ENCODE assay signal across 8 cellular contexts in the genomic region with DNA sequence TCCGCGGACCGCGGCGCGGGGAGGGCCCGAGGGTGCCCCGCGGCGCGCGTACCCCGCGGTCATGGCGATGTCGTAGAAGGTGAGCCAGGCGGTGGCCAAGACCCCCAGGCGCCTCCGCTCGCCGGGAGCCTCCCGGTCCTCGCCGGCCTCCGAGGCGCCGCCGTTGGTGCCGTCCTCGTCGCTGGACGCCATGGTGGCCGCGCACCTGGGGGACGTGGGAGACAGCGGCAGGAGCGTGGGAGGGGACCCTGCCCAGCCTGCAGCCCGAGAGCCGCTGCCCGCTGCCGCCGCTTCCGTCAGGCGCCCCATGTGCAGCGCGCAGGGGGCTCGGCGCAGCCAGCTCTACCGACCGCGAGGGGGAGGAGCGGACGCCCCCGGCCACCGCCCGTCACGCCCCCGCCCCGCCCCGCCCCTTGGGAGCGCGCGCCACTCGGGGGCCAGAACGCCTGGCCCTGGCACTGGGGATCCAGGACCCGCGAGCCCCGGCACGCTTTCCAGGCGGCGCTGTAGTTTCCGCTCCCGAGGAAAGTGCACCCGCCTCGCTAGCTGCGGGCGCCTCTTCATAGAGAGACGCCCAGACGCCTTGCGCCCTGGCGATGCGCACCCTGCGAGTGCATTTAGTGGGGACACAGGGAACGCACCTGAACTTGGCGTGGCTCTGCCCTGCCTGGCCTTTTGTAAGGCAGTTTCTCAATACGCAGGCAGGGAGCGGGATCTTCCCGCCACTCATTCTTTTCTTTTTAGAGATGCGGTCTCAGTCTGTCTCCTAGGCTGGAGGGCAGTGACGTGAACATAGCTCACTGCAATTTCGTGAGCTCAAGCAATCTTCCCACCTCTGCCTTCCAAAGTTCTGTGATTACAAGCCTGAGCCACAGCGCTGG. TPM values are rescaled to one million over a fixed set of nuclear protein-coding genes. Genes with fewer than 3 reads are reported as not detected.
DNase-seq lines count a peak whose midpoint lies in the region; ATAC-seq and TF ChIP-seq lines count a peak whose summit lies in the region.

Gene HACD1 (minus strand): TSS at position 344 of the 881 bp plus-strand sequence. CDS start 35 bp downstream, at position 309.

- peak; percentile 69 for TF ChIP-seq CTCF in HFFc6 (IDR thresholded peaks at IDR 0.05)
- no peak for TF ChIP-seq CTCF in NB4 (IDR thresholded peaks at IDR 0.05; ENCODE audit: low read depth, low read length)
- TF ChIP-seq CTCF in VCaP (conservative IDR thresholded peaks at IDR 0.05) = 0 out of 2 replicates have a peak, but pooled peaks have one; percentile 18
- TF ChIP-seq CTCF in cardiac fibroblast (IDR thresholded peaks at IDR 0.05; ENCODE audit: low read depth, low read length) = no peak
- no peak for TF ChIP-seq CTCF in smooth muscle cell (IDR thresholded peaks at IDR 0.05; ENCODE audit: borderline replicate concordance, insufficient read depth, poor library complexity, severe bottlenecking)

- H3K27ac ChIP-seq in VCaP = peak within 1 kb of the TSS; percentile 64
- peak within 1 kb of the TSS; percentile 89 for H3K27ac ChIP-seq in smooth muscle cell (ENCODE audit: low read depth)

- ATAC-seq in GM18498 (IDR thresholded peaks at IDR 0.05; ENCODE audit: unreplicated experiment) = peak; percentile 61

- H3K79me2 ChIP-seq in smooth muscle cell (ENCODE audit: low read depth) = peaks cover 7% of the 10 kb centered on the region

- peaks cover 16% of the 10 kb centered on the region for H3K36me3 Mint-ChIP-seq in HFFc6 (ENCODE audit: low read depth)

- WGBS in smooth muscle cell (ENCODE audit: low lambda C conversion rate) = under 1% methylated on average over 55 of the region's 92 CpGs

- H3K9ac ChIP-seq in smooth muscle cell (ENCODE audit: low read depth) = peak within 1 kb of the TSS; percentile 88

- peaks cover 28% of the 10 kb centered on the region for H3K4me1 Mint-ChIP-seq in HFFc6 (ENCODE audit: low read depth)

- TF ChIP-seq POLR2A in NB4 (IDR thresholded peaks at IDR 0.05; ENCODE audit: extremely low read depth, insufficient read length) = peak; percentile 39

- peak within 1 kb of the TSS; percentile 92 for H3K27ac Mint-ChIP-seq in HFFc6

- no peaks in the 10 kb centered on the region for H3K9me3 Mint-ChIP-seq in HFFc6

- peaks cover 3% of the 10 kb centered on the region for H3K4me1 ChIP-seq in smooth muscle cell (ENCODE audit: low read depth)

- H2AFZ ChIP-seq in smooth muscle cell (ENCODE audit: low read depth) = peak within 1 kb of the TSS; percentile 97

- peak within 1 kb of the TSS; percentile 99 for H3K4me2 ChIP-seq in smooth muscle cell

- H3K36me3 ChIP-seq in smooth muscle cell (ENCODE audit: low read depth) = no peaks in the 10 kb centered on the region

- peaks cover 8% of the 10 kb centered on the region for H3F3A ChIP-seq in smooth muscle cell (ENCODE audit: low read depth)

- H3K4me3 ChIP-seq in NB4 (ENCODE audit: low read depth, low read length) (peak within 1 kb of the TSS; percentile 60), cardiac fibroblast (replicated peaks in 1 of 2; ENCODE audit: low read depth in 2 of 2, low read length in 2 of 2) (peak within 1 kb of the TSS; percentile 69 to 77), smooth muscle cell (peak within 1 kb of the TSS; percentile 94)

- DNase-seq in HFFc6 (peak; percentile 71), NB4 (ENCODE audit: low read depth) (peak; percentile 80), cardiac fibroblast (ENCODE audit: low read depth in 2 of 2) (peak; percentile 59 to 64), inferior parietal cortex (ENCODE audit: extremely low spot score) (peak; percentile 43), smooth muscle cell (lab: John Stamatoyannopoulos, UW; ENCODE audit: unreplicated experiment) (peak; percentile 52), NAMALWA (ENCODE audit: low spot score) (no peak)

- H3K27me3 Mint-ChIP-seq in HFFc6 (ENCODE audit: insufficient read depth) = peaks cover 1% of the 10 kb centered on the region; the same call in 1 of the 2 replicates

- peak within 1 kb of the TSS; percentile 96 for H3K4me3 Mint-ChIP-seq in HFFc6

- H3K9me3 ChIP-seq in smooth muscle cell (replicated peaks; ENCODE audit: low read depth) = no peaks in the 10 kb centered on the region

- no peaks in the 10 kb centered on the region for H4K20me1 ChIP-seq in smooth muscle cell (ENCODE audit: low read depth)

- no peaks in the 10 kb centered on the region for H3K27me3 ChIP-seq in smooth muscle cell (ENCODE audit: low read depth)

RNA-seq across cellular contexts. Expression of gene HACD1, which starts in this region (rescaled TPM):
- 100 to 1,000 TPM in 3 of 6 experiments, 10 to 100 TPM in 3; 84.6 to 138 (median 100) TPM for total RNA-seq in HFFc6 (2021; fragmentation: NEBNext Ultra II Directional; extraction: Animal tissue kit (Norgen Biotek cat#: 25700))
- total RNA-seq in smooth muscle cell = 26.4 and 33.8 TPM in 2 replicates
- 47.6 and 54.5 TPM in 2 replicates for polyA plus RNA-seq in smooth muscle cell

Comparison
In these comparisons a context has a peak if more than half of its experiments do, and no peak if none do; other contexts are left out.
1. CTCF ChIP-seq: peak in HFFc6 (single experiment) and VCaP (single experiment); none in NB4 (single experiment), cardiac fibroblast (single experiment) and smooth muscle cell (single experiment).
2. Peak in every context shown above with its lines, with median percentiles within 50 percentile points of each other: H3K4me3 ChIP-seq.